18 cellular contexts compared by ENCODE assay signal in the genomic region with DNA sequence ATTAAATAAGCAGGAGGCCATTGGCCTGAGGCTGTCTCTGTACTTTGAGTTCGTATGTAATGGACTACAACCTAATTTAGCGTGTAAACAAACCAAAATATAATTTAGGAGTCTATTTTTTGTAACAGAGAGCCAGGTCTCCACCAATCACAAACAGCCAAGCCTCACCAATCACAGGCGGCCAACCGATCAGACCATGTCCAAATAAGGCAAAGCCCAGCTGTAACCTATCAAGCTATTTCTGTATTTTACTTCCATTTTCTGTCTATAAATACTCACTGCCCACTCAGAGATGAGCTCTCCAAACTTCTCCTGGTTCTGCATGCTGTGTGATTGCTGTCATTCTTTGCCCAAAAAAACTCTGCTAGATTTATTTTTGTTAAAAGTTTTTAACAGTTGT.
DNase-seq lines count a peak whose midpoint lies in the region; ATAC-seq, FAIRE-seq and TF ChIP-seq lines count a peak whose summit lies in the region.
"Had no signal": no experiment of that assay in that cellular context is flagged by ENCODE, and none has a peak within 500 bp of the region (broad histone marks: within the 10 kb centered on the region; RNA-seq: fewer than 3 reads in every experiment).

No MANE protein-coding gene starts in this region.

- H4K5ac ChIP-seq in H1 (ENCODE audit: insufficient read length, low read depth, low read length) = no peak overlapping the region

- DNase-seq in HepG2 (ENCODE audit: low spot score) = no peak
- no peak for DNase-seq in right lobe of liver
- DNase-seq in MM.1S = peak; percentile 60
- no peak for DNase-seq in H1 (ENCODE audit: low read depth in 1 of 2, low spot score in 2 of 2)
- no peak for DNase-seq in right atrium auricular region (ENCODE audit: low spot score)
- DNase-seq in AML-193 (lab: John Stamatoyannopoulos, UW) = no peak
- DNase-seq: 8988T; C1 segment of cervical spinal cord; Calu3; CD4-positive, alpha-beta T cell; DMS 273 treated with DMSO at 0.1 percent for 48 hours; EL; H9; IMR-90; KG1 had no signal

- no peak overlapping the region for H3K4me2 ChIP-seq in HepG2 (ENCODE audit: low read depth, low read length)
- H3K4me2 ChIP-seq in MM.1S (ENCODE audit: low read depth, low read length) = peak overlapping the region; percentile 18; the same call in 1 of the 2 replicates
- no peak overlapping the region for H3K4me2 ChIP-seq in H1 (ENCODE audit: insufficient read depth in 1 of 2, low read depth in 2 of 2, low read length in 2 of 2)

- H3K27ac ChIP-seq in HepG2 (ENCODE audit: extremely low read length, insufficient read depth, low read length) (no peak overlapping the region), right lobe of liver (no peak overlapping the region), MM.1S (ENCODE audit: low read length) (peak overlapping the region; percentile 40; the same call in 1 of the 2 replicates), H1 (ENCODE audit: low read depth, low read length) (no peak overlapping the region), right atrium auricular region (no peak overlapping the region)
- H3K27ac ChIP-seq: HL-60 had no signal

- H2BK15ac ChIP-seq in H1 (ENCODE audit: low read length) = no peak overlapping the region

- no peak overlapping the region for H3K4ac ChIP-seq in H1 (replicated peaks; ENCODE audit: insufficient read length, low read depth, low read length)

- H3K9me3 ChIP-seq in HepG2 (ENCODE audit: low read length) = no peaks in the 10 kb centered on the region
- H3K9me3 ChIP-seq in right lobe of liver = no peaks in the 10 kb centered on the region
- no peaks in the 10 kb centered on the region for H3K9me3 ChIP-seq in MM.1S (replicated peaks; ENCODE audit: insufficient read depth, low read length)
- H3K9me3 ChIP-seq in H1 (ENCODE audit: insufficient read depth in 2 of 2, low read depth in 1 of 2, low read length in 1 of 2) = no peaks in the 10 kb centered on the region
- no peaks in the 10 kb centered on the region for H3K9me3 ChIP-seq in right atrium auricular region

- H2BK5ac ChIP-seq in H1 (ENCODE audit: low read depth, low read length) = no peak overlapping the region

- no peak overlapping the region for H3K14ac ChIP-seq in H1 (ENCODE audit: insufficient read length)

- H3K79me2 ChIP-seq in HepG2 (ENCODE audit: insufficient read depth, low read length) (no peaks in the 10 kb centered on the region), MM.1S (ENCODE audit: low read length) (no peaks in the 10 kb centered on the region), H1 (ENCODE audit: control insufficient read depth in 1 of 2, insufficient read depth in 2 of 2, low read length in 2 of 2) (no peaks in the 10 kb centered on the region)

- no TSS peak for BruUV-seq in HepG2 (replicated peaks; lab: Mats Ljungman, UMichigan)

- no peak overlapping the region for H2AK5ac ChIP-seq in H1 (ENCODE audit: low read depth, low read length)

- in situ Hi-C loops in HepG2 (cut with HindIII; ENCODE audit: extremely low pct_ligation_motif_present, low pct_unique_long_range_greater_than_20kb) = no loop called here

- no peaks in the 10 kb centered on the region for H3K23me2 ChIP-seq in H1 (ENCODE audit: low read depth, low read length)

- H3K4me1 ChIP-seq in HepG2 (ENCODE audit: insufficient read depth, low read length) = no peaks in the 10 kb centered on the region
- no peaks in the 10 kb centered on the region for H3K4me1 ChIP-seq in right lobe of liver
- H3K4me1 ChIP-seq in MM.1S (ENCODE audit: low read length) = no peaks in the 10 kb centered on the region; the same call in 1 of the 2 replicates
- H3K4me1 ChIP-seq in H1 (replicated peaks in 1 of 4; ENCODE audit: control insufficient read depth in 3 of 4, insufficient read depth in 4 of 4, low read length in 3 of 4) = 0 out of 7 replicates have a peak, but pooled peaks cover 0 to 3% (median 0%) of the 10 kb centered on the region in 4 experiments
- H3K4me1 ChIP-seq in right atrium auricular region = no peaks in the 10 kb centered on the region

- TF ChIP-seq EP300 in HepG2 (IDR thresholded peaks at IDR 0.05; ENCODE audit: low read depth in 2 of 2, low read length in 2 of 2) (no peak), HepG2 (CRISPR knock-in tag; IDR thresholded peaks at IDR 0.05; ENCODE audit: borderline replicate concordance) (no peak), H1 (IDR thresholded peaks at IDR 0.05; ENCODE audit: borderline replicate concordance in 1 of 2, low read depth in 2 of 2, low read length in 2 of 2) (no peak)

- no peaks in the 10 kb centered on the region for H3K9me2 ChIP-seq in MM.1S (replicated peaks; ENCODE audit: insufficient read depth, low read length)

- H3K27me3 ChIP-seq in HepG2 (ENCODE audit: control insufficient read depth in 1 of 2, insufficient read depth in 2 of 2, low read length in 2 of 2) (no peaks in the 10 kb centered on the region), right lobe of liver (no peaks in the 10 kb centered on the region), MM.1S (replicated peaks; ENCODE audit: insufficient read depth, low read length) (no peaks in the 10 kb centered on the region), H1 (replicated peaks in 1 of 4; ENCODE audit: control insufficient read depth in 3 of 4, extremely low read depth in 1 of 4, insufficient read depth in 3 of 4, low read length in 3 of 4) (no peaks in the 10 kb centered on the region), right atrium auricular region (no peaks in the 10 kb centered on the region)

- H2BK120ac ChIP-seq in H1 (replicated peaks; ENCODE audit: low read depth, low read length) = no peak overlapping the region

- no peak for FAIRE-seq in HepG2 (lab: Jason Lieb, UNC)
- no peak for FAIRE-seq in H1 (lab: Jason Lieb, UNC)
- FAIRE-seq: G401.6 had no signal

- H3K36me3 ChIP-seq in HepG2 (replicated peaks in 1 of 2; ENCODE audit: control insufficient read depth in 1 of 2, insufficient read depth in 2 of 2, low read length in 2 of 2) = no peaks in the 10 kb centered on the region
- H3K36me3 ChIP-seq in right lobe of liver = no peaks in the 10 kb centered on the region
- no peaks in the 10 kb centered on the region for H3K36me3 ChIP-seq in MM.1S (replicated peaks; ENCODE audit: insufficient read depth, low read length)
- H3K36me3 ChIP-seq in H1 (ENCODE audit: control insufficient read depth in 2 of 4, insufficient read depth in 4 of 4, low read length in 3 of 4) = no peaks in the 10 kb centered on the region
- H3K36me3 ChIP-seq in right atrium auricular region = no peaks in the 10 kb centered on the region

- TF ChIP-seq RAD21 in HepG2 (CRISPR knock-in tag; IDR thresholded peaks at IDR 0.05) (no peak), H1 (IDR thresholded peaks at IDR 0.05 in 1 of 2, conservative IDR thresholded peaks at IDR 0.05 in 1 of 2; ENCODE audit: low read depth in 2 of 2, low read length in 2 of 2) (no peak)

- no peak overlapping the region for H3K4me3 ChIP-seq in HepG2 (replicated peaks in 1 of 3; ENCODE audit: insufficient read depth in 1 of 3, low read depth in 2 of 3, low read length in 3 of 3)
- no peak overlapping the region for H3K4me3 ChIP-seq in right lobe of liver
- H3K4me3 ChIP-seq in MM.1S (ENCODE audit: low read length) = no peak overlapping the region
- no peak overlapping the region for H3K4me3 ChIP-seq in H1 (ENCODE audit: extremely low read depth in 1 of 4, insufficient read depth in 2 of 4, low read depth in 3 of 4, low read length in 4 of 4)
- no peak overlapping the region for H3K4me3 ChIP-seq in right atrium auricular region

- TF ChIP-seq POLR2A in HepG2 (IDR thresholded peaks at IDR 0.05; ENCODE audit: insufficient read depth in 1 of 2, low read depth in 2 of 2, low read length in 2 of 2) (no peak), right lobe of liver (IDR thresholded peaks at IDR 0.05) (no peak), H1 (IDR thresholded peaks at IDR 0.05; ENCODE audit: control extremely low read depth in 1 of 2, low read depth in 2 of 2, low read length in 2 of 2) (no peak)

- intact Hi-C loops in HepG2 (cut with micrococcal nuclease; ENCODE audit: unreplicated experiment) (no loop called here), right lobe of liver (cut with DNase I) (no loop called here)

- H4K20me1 ChIP-seq in HepG2 (ENCODE audit: insufficient read depth, low read length) (no peaks in the 10 kb centered on the region), MM.1S (ENCODE audit: insufficient read depth, low read length) (no peaks in the 10 kb centered on the region), H1 (replicated peaks in 1 of 2; ENCODE audit: control insufficient read depth in 1 of 2, insufficient read depth in 2 of 2, low read length in 2 of 2) (no peaks in the 10 kb centered on the region)

- H4K91ac ChIP-seq in H1 (replicated peaks; ENCODE audit: insufficient read length, low read length) = no peak overlapping the region

- no peak overlapping the region for H2BK20ac ChIP-seq in H1 (ENCODE audit: low read length)

- POLR2A ChIA-PET in HepG2 (lab: Yijun Ruan, JAX) = no interaction called here
- POLR2A ChIA-PET in H1 (lab: Charles Lee; ENCODE audit: partially characterized antibody) = no interaction called here

- WGBS in HepG2 (ENCODE audit: low lambda C conversion rate) = 37% methylated on average over 4 of the region's 4 CpGs
- 65% methylated on average over 3 of the region's 4 CpGs for WGBS in right lobe of liver (ENCODE audit: insufficient coverage, low coverage, low lambda C conversion rate, missing lambda C conversion rate)
- WGBS in H1 (ENCODE audit: extremely low coverage in 1 of 2, insufficient coverage in 1 of 2, insufficient read length in 1 of 2, insufficient replicate concordance in 2 of 2, low coverage in 1 of 2, low lambda C conversion rate in 2 of 2, missing lambda C conversion rate in 1 of 2), 2 experiments = 93% methylated on average over 4 of the region's 4 CpGs; no CpG with 5 or more reads in 1 of the 2 experiments

- H3K79me1 ChIP-seq in H1 (ENCODE audit: low read depth, low read length) = no peaks in the 10 kb centered on the region

- TF ChIP-seq CTCF in HepG2 (CRISPR knock-in tag; IDR thresholded peaks at IDR 0.05) (no peak), right lobe of liver (IDR thresholded peaks at IDR 0.05) (no peak), MM.1S (IDR thresholded peaks at IDR 0.05; ENCODE audit: low read length) (no peak), H1 (IDR thresholded peaks at IDR 0.05; ENCODE audit: control extremely low read depth in 1 of 3, insufficient read depth in 1 of 3, low read depth in 1 of 3, low read length in 3 of 3) (no peak), right atrium auricular region (IDR thresholded peaks at IDR 0.05) (no peak)

- no peak overlapping the region for H3K23ac ChIP-seq in H1 (ENCODE audit: insufficient read length)

- H4K8ac ChIP-seq in H1 (ENCODE audit: extremely low read depth, insufficient read depth, low read length) = no peak overlapping the region

- H2AFZ ChIP-seq in HepG2 (ENCODE audit: low read length) (no peak overlapping the region), MM.1S (ENCODE audit: low read length) (0 out of 2 replicates have a peak overlapping the region, but pooled peaks have one; percentile 19), H1 (ENCODE audit: low read length) (no peak overlapping the region)

- no peak overlapping the region for H3K56ac ChIP-seq in H1 (replicated peaks; ENCODE audit: insufficient read length, low read depth, low read length)

- CTCF ChIA-PET in HepG2 (lab: Yijun Ruan, JAX; ENCODE audit: low intra/inter-chr PET ratio, low total read pairs) (no interaction called here), H1 (lab: Charles Lee; ENCODE audit: partially characterized antibody) (interaction anchor here (0.7 kb wide), 1 partner anchor 8 kb away, joined by 3 read pairs; no protein-coding TSS in a partner anchor)

- H3K9ac ChIP-seq in HepG2 (ENCODE audit: insufficient read depth, low read depth, low read length) (no peak overlapping the region), MM.1S (ENCODE audit: low read length) (no peak overlapping the region), H1 (replicated peaks in 1 of 4; ENCODE audit: extremely low read depth in 1 of 4, low read depth in 3 of 4, low read length in 3 of 4) (no peak overlapping the region)

- ATAC-seq in HepG2 (no peak), right lobe of liver (no peak), HG02870 (IDR thresholded peaks at IDR 0.05; ENCODE audit: unreplicated experiment) (no peak)

- no peak overlapping the region for H2BK12ac ChIP-seq in H1 (ENCODE audit: low read depth, low read length)

- H3F3A ChIP-seq in MM.1S (ENCODE audit: insufficient read depth, low read length) = no peaks in the 10 kb centered on the region

- no peak overlapping the region for H3K18ac ChIP-seq in H1 (ENCODE audit: extremely low read depth, low read length)
